In the genomic region with DNA sequence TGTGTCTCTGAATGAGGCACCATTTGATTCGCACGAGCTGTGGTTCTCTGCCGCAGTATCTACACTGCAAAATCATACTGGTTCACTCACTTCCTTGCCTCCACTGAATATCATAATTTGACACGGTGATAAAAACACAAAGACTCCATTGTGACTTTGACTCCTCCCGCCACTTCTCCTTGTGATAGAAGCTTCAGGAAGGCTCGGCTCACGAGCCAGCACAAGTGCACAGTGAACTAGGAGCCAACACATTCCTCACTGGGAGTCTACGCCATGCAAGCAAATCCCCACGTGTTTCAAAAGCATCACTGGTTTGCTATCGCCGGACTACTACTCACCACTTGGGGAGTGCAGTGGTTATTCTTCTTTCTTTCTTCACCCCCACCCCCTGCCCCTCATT, we compare ENCODE assay signal across 16 cellular contexts.
DNase-seq lines count a peak whose midpoint lies in the region; ATAC-seq and TF ChIP-seq lines count a peak whose summit lies in the region.
"Had no signal": no experiment of that assay in that cellular context is flagged by ENCODE, and none has a peak within 500 bp of the region (broad histone marks: within the 10 kb centered on the region; RNA-seq: fewer than 3 reads in every experiment).

No MANE protein-coding gene starts in this region.

- POLR2A ChIA-PET in naive thymus-derived CD8-positive, alpha-beta T cell (lab: Charles Lee) = no interaction called here

- no peaks in the 10 kb centered on the region for H3K36me3 ChIP-seq in KMS-11 (ENCODE audit: insufficient read depth)
- H3K36me3 ChIP-seq: BLaER1 treated with 17β-estradiol and CSF1 and Interleukin-3, amounts not matched to agents 10 nM and 100 nM had no signal

- 66% methylated on average over 11 of the region's 11 CpGs for WGBS in right cardiac atrium

- H3K9me3 ChIP-seq in right cardiac atrium (ENCODE audit: control insufficient read depth, low read length) = no peaks in the 10 kb centered on the region

- H3K27me3 Mint-ChIP-seq in stimulated activated memory B cell treated with anti-CD40 and anti-IgM and Interleukin-4, amounts not matched to agents 10 μg/mL and 1 μg/mL and 100 μg/mL, for 72 hours = peaks cover 7% of the 10 kb centered on the region
- peaks cover 0 to 16% (median 10%) of the 10 kb centered on the region in 5 donors for H3K27me3 Mint-ChIP-seq in naive thymus-derived CD8-positive, alpha-beta T cell

- H3K27ac ChIP-seq in KMS-11 (no peak overlapping the region), right cardiac atrium (ENCODE audit: low read length) (no peak overlapping the region)
- H3K27ac ChIP-seq: BLaER1 treated with 17β-estradiol and CSF1 and Interleukin-3, amounts not matched to agents 10 nM and 100 nM; GM23248 had no signal

- no peak overlapping the region for H3K27ac Mint-ChIP-seq in stimulated activated memory B cell treated with anti-CD40 and anti-IgM and Interleukin-4, amounts not matched to agents 10 μg/mL and 1 μg/mL and 100 μg/mL, for 72 hours
- no peak overlapping the region for H3K27ac Mint-ChIP-seq in naive thymus-derived CD8-positive, alpha-beta T cell
- H3K27ac Mint-ChIP-seq: CD4-positive, CD25-positive, alpha-beta regulatory T cell had no signal

- peaks cover 47% of the 10 kb centered on the region for H3K27me3 ChIP-seq in KMS-11 (ENCODE audit: insufficient read depth, low read depth)
- no peaks in the 10 kb centered on the region for H3K27me3 ChIP-seq in right cardiac atrium (ENCODE audit: control insufficient read depth, insufficient read depth)
- H3K27me3 ChIP-seq: BLaER1 treated with 17β-estradiol and CSF1 and Interleukin-3, amounts not matched to agents 10 nM and 100 nM had no signal

- H3K79me2 ChIP-seq in KMS-11 (ENCODE audit: insufficient read depth, low read depth) = no peaks in the 10 kb centered on the region

- H3K36me3 Mint-ChIP-seq in stimulated activated memory B cell treated with anti-CD40 and anti-IgM and Interleukin-4, amounts not matched to agents 10 μg/mL and 1 μg/mL and 100 μg/mL, for 72 hours = no peaks in the 10 kb centered on the region
- H3K36me3 Mint-ChIP-seq in naive thymus-derived CD8-positive, alpha-beta T cell = no peaks in the 10 kb centered on the region
- H3K36me3 Mint-ChIP-seq: CD4-positive, CD25-positive, alpha-beta regulatory T cell had no signal

- peak; percentile 3 for ATAC-seq in stimulated activated memory B cell treated with anti-CD40 and anti-IgM and Interleukin-4, amounts not matched to agents 10 μg/mL and 1 μg/mL and 100 μg/mL, for 72 hours
- ATAC-seq in right cardiac atrium = no peak
- ATAC-seq in naive thymus-derived CD8-positive, alpha-beta T cell = no peak
- ATAC-seq: GM12878 had no signal

- in situ Hi-C loops in SK-MEL-5 (cut with HindIII; ENCODE audit: low pct_unique_long_range_greater_than_20kb, low sequenced_read_pairs) = no loop called here

- peak; percentile 50 for DNase-seq in SK-MEL-5 (ENCODE audit: low read depth, low spot score)
- DNase-seq in foreskin melanocyte = peak; percentile 61
- DNase-seq in right cardiac atrium = no peak
- DNase-seq in naive thymus-derived CD8-positive, alpha-beta T cell = no peak
- DNase-seq in NOMO-1 treated with dmso at 0.1 percent for 144 hours (lab: John Stamatoyannopoulos, UW; ENCODE audit: unreplicated experiment) = no peak
- DNase-seq: ACHN; Calu3; CD4-positive, CD25-positive, alpha-beta regulatory T cell; DMS 273 treated with DMSO at 0.1 percent for 48 hours; DMS79; GM23248; H7 had no signal

- peak overlapping the region; percentile 36 for H3K4me3 ChIP-seq in KMS-11 (IDR thresholded peaks at IDR 0.05; ENCODE audit: insufficient read depth, low read depth, low read length)
- H3K4me3 ChIP-seq in right cardiac atrium (ENCODE audit: low read length) = no peak overlapping the region
- H3K4me3 ChIP-seq: BLaER1 treated with 17β-estradiol and CSF1 and Interleukin-3, amounts not matched to agents 10 nM and 100 nM; GM12878; GM23248 had no signal

- no peaks in the 10 kb centered on the region for H3K9me3 Mint-ChIP-seq in stimulated activated memory B cell treated with anti-CD40 and anti-IgM and Interleukin-4, amounts not matched to agents 10 μg/mL and 1 μg/mL and 100 μg/mL, for 72 hours
- no peaks in the 10 kb centered on the region for H3K9me3 Mint-ChIP-seq in naive thymus-derived CD8-positive, alpha-beta T cell
- H3K9me3 Mint-ChIP-seq: CD4-positive, CD25-positive, alpha-beta regulatory T cell had no signal

- no peak overlapping the region for H3K4me3 Mint-ChIP-seq in stimulated activated memory B cell treated with anti-CD40 and anti-IgM and Interleukin-4, amounts not matched to agents 10 μg/mL and 1 μg/mL and 100 μg/mL, for 72 hours
- H3K4me3 Mint-ChIP-seq in naive thymus-derived CD8-positive, alpha-beta T cell = no peak overlapping the region
- H3K4me3 Mint-ChIP-seq: CD4-positive, CD25-positive, alpha-beta regulatory T cell had no signal

- no peak for TF ChIP-seq CTCF in KMS-11 (conservative IDR thresholded peaks at IDR 0.05; ENCODE audit: low read depth, low read length)

- H3K4me1 ChIP-seq in KMS-11 (ENCODE audit: low read depth, poor library complexity, severe bottlenecking) (peaks cover 44% of the 10 kb centered on the region), right cardiac atrium (ENCODE audit: control insufficient read depth, insufficient read depth, low read length) (peaks cover 3% of the 10 kb centered on the region)

- no peak overlapping the region for H3K9ac ChIP-seq in KMS-11
- H3K9ac ChIP-seq: BLaER1 treated with 17β-estradiol and CSF1 and Interleukin-3, amounts not matched to agents 10 nM and 100 nM; GM23248 had no signal

- peak overlapping the region; percentile 38; the same call in 1 of the 2 replicates for H3K4me2 ChIP-seq in KMS-11
- H3K4me2 ChIP-seq: BLaER1 treated with 17β-estradiol and CSF1 and Interleukin-3, amounts not matched to agents 10 nM and 100 nM had no signal

- intact Hi-C loops in right cardiac atrium (cut with DNase I) = loop anchor here in 1 of 4 donors (10.0 kb wide), 1 partner anchor 1423 kb away; no protein-coding TSS in a partner anchor

- no peak overlapping the region for H2AFZ ChIP-seq in KMS-11 (ENCODE audit: low read depth)
- H2AFZ ChIP-seq: GM23248 had no signal

- no peaks in the 10 kb centered on the region for H4K20me1 ChIP-seq in KMS-11 (ENCODE audit: insufficient read depth)
- H4K20me1 ChIP-seq: BLaER1 treated with 17β-estradiol and CSF1 and Interleukin-3, amounts not matched to agents 10 nM and 100 nM had no signal

- no peaks in the 10 kb centered on the region for H3K4me1 Mint-ChIP-seq in stimulated activated memory B cell treated with anti-CD40 and anti-IgM and Interleukin-4, amounts not matched to agents 10 μg/mL and 1 μg/mL and 100 μg/mL, for 72 hours
- H3K4me1 Mint-ChIP-seq in naive thymus-derived CD8-positive, alpha-beta T cell = no peaks in the 10 kb centered on the region
- H3K4me1 Mint-ChIP-seq: CD4-positive, CD25-positive, alpha-beta regulatory T cell had no signal

Comparison
In these comparisons a context has a peak if more than half of its experiments do, and no peak if none do; other contexts are left out.
1. DNase-seq: peak in SK-MEL-5 (single experiment) and foreskin melanocyte (single experiment); none in right cardiac atrium (0 of 3), naive thymus-derived CD8-positive, alpha-beta T cell (0 of 10) and NOMO-1 treated with dmso at 0.1 percent for 144 hours (single experiment).